Comparison of ENCODE assay signal across 28 cellular contexts in genomic region chr21:39669976-39670671, GRCh38. TPM values are rescaled to one million over a fixed set of nuclear protein-coding genes. Genes with fewer than 3 reads are reported as not detected.
DNase-seq lines count a peak whose midpoint lies in the region; ATAC-seq, FAIRE-seq and TF ChIP-seq lines count a peak whose summit lies in the region.
"Had no signal": no experiment of that assay in that cellular context is flagged by ENCODE, and none has a peak within 500 bp of the region (broad histone marks: within the 10 kb centered on the region; RNA-seq: fewer than 3 reads in every experiment).

No MANE protein-coding gene starts in this region.

- H3K4me1 Mint-ChIP-seq in stimulated activated memory B cell treated with anti-CD40 and anti-IgM and Interleukin-4, amounts not matched to agents 10 μg/mL and 1 μg/mL and 100 μg/mL, for 72 hours, result no peaks in the 10 kb centered on the region
- H3K4me1 Mint-ChIP-seq: activated B cell treated with CpG ODN at 0.5 μM for 24 hours had no signal

- H3K27ac ChIP-seq in colonic mucosa, result no peak overlapping the region
- peak overlapping the region; percentile 4 to 77 (median 50) for H3K27ac ChIP-seq in pancreas
- no peak overlapping the region for H3K27ac ChIP-seq in tibial artery
- H3K27ac ChIP-seq: adrenal gland, testis had no signal

- TF ChIP-seq CTCF in colonic mucosa (IDR thresholded peaks at IDR 0.05) (no peak), pancreas (IDR thresholded peaks at IDR 0.05) (no peak), tibial artery (IDR thresholded peaks at IDR 0.05) (no peak)

- H3K9me3 ChIP-seq in colonic mucosa (no peaks in the 10 kb centered on the region), pancreas (no peaks in the 10 kb centered on the region), tibial artery (no peaks in the 10 kb centered on the region)
- H3K9me3 ChIP-seq: adrenal gland, testis had no signal

- no peaks in the 10 kb centered on the region for H3K9me3 Mint-ChIP-seq in stimulated activated memory B cell treated with anti-CD40 and anti-IgM and Interleukin-4, amounts not matched to agents 10 μg/mL and 1 μg/mL and 100 μg/mL, for 72 hours
- H3K9me3 Mint-ChIP-seq: activated B cell treated with CpG ODN at 0.5 μM for 24 hours; CD8-positive, alpha-beta T cell; HFFc6; T-helper 2 cell treated with Interferon-gamma antibody and Interleukin-4, amounts not matched to agents 5 μg/mL and 100 μg/mL, for 36 hours had no signal

- H3K36me3 ChIP-seq in colonic mucosa (no peaks in the 10 kb centered on the region), pancreas (no peaks in the 10 kb centered on the region), tibial artery (no peaks in the 10 kb centered on the region)
- H3K36me3 ChIP-seq: adrenal gland had no signal

- 38 to 42% methylated on average over 9 of the region's 9 CpGs for WGBS in pancreas, 2 donors

- no peak for FAIRE-seq in pancreas (lab: Jason Lieb, UNC)
- FAIRE-seq: GM19239 had no signal

- no peak overlapping the region for H3K4me3 Mint-ChIP-seq in stimulated activated memory B cell treated with anti-CD40 and anti-IgM and Interleukin-4, amounts not matched to agents 10 μg/mL and 1 μg/mL and 100 μg/mL, for 72 hours
- H3K4me3 Mint-ChIP-seq: activated B cell treated with CpG ODN at 0.5 μM for 24 hours; CD8-positive, alpha-beta T cell; HFFc6; T-helper 2 cell treated with Interferon-gamma antibody and Interleukin-4, amounts not matched to agents 5 μg/mL and 100 μg/mL, for 36 hours had no signal

- DNase-seq in DMS53 (lab: John Stamatoyannopoulos, UW) (peak; percentile 66), DMS53 treated with DMSO at 0.1 percent for 48 hours (lab: John Stamatoyannopoulos, UW; ENCODE audit: unreplicated experiment) (no peak), ELF-1 (ENCODE audit: low read depth, low spot score) (peak; percentile 41), colonic mucosa (peak; percentile 53), pancreas (no peak), tibial artery (no peak)
- DNase-seq: 8988T; activated B cell treated with CpG ODN at 0.5 μM for 24 hours; activated CD4-positive, alpha-beta T cell treated with anti-CD3 and anti-CD28 coated beads, Interleukin-2, amount 50 U/mL, for 48 hours; adrenal gland; AML-193; caudate nucleus; CD8-positive, alpha-beta T cell; HFFc6; KBM-7; NCI-H146; NCI-H2227 treated with DMSO at 0.1 percent for 48 hours; NK-92 treated with Interleukin-12 subunit alpha and Interleukin-12 subunit beta, amount 100 ng/mL, for 24 hours; stimulated activated CD4-positive, alpha-beta T cell treated with anti-CD3 and anti-CD28 coated beads, Interleukin-2, amount 100 ng/mL, for 48 hours; stimulated activated naive CD4-positive, alpha-beta T cell; testis had no signal

- no peaks in the 10 kb centered on the region for H3K36me3 Mint-ChIP-seq in stimulated activated memory B cell treated with anti-CD40 and anti-IgM and Interleukin-4, amounts not matched to agents 10 μg/mL and 1 μg/mL and 100 μg/mL, for 72 hours
- H3K36me3 Mint-ChIP-seq: CD8-positive, alpha-beta T cell had no signal

- peaks cover 21% of the 10 kb centered on the region for H3K27me3 Mint-ChIP-seq in stimulated activated memory B cell treated with anti-CD40 and anti-IgM and Interleukin-4, amounts not matched to agents 10 μg/mL and 1 μg/mL and 100 μg/mL, for 72 hours

- no peaks in the 10 kb centered on the region for H3K27me3 ChIP-seq in colonic mucosa
- no peaks in the 10 kb centered on the region for H3K27me3 ChIP-seq in pancreas
- no peaks in the 10 kb centered on the region for H3K27me3 ChIP-seq in tibial artery
- H3K27me3 ChIP-seq: adrenal gland, testis had no signal

- ATAC-seq in pancreas (no peak), HG03135 (IDR thresholded peaks at IDR 0.05; ENCODE audit: unreplicated experiment) (no peak)
- no peak for ATAC-seq in stimulated activated memory B cell treated with anti-CD40 and anti-IgM and Interleukin-4, amounts not matched to agents 10 μg/mL and 1 μg/mL and 100 μg/mL, for 72 hours
- ATAC-seq: CD8-positive, alpha-beta T cell; SK-N-SH treated with all-trans-retinoic acid at 6 μM for 48 hours had no signal

- no peak overlapping the region for H3K4me3 ChIP-seq in colonic mucosa
- H3K4me3 ChIP-seq in pancreas, result peak overlapping the region in 1 of 4 donors; percentile 10
- H3K4me3 ChIP-seq in tibial artery, result no peak overlapping the region
- H3K4me3 ChIP-seq: adrenal gland, testis had no signal

- peak overlapping the region in 1 of 2 donors; percentile 6 for H3K9ac ChIP-seq in colonic mucosa (ENCODE audit: low read depth in 2 of 2, low read length in 2 of 2)

- intact Hi-C loops in colonic mucosa (cut with DNase I) (no loop called here), pancreas (cut with DNase I) (no loop called here), tibial artery (cut with DNase I; ENCODE audit: low total_unique reads) (no loop called here)

- no peak overlapping the region for H3K27ac Mint-ChIP-seq in stimulated activated memory B cell treated with anti-CD40 and anti-IgM and Interleukin-4, amounts not matched to agents 10 μg/mL and 1 μg/mL and 100 μg/mL, for 72 hours
- H3K27ac Mint-ChIP-seq: activated B cell treated with CpG ODN at 0.5 μM for 24 hours; CD8-positive, alpha-beta T cell; HFFc6; T-helper 2 cell treated with Interferon-gamma antibody and Interleukin-4, amounts not matched to agents 5 μg/mL and 100 μg/mL, for 36 hours had no signal

- H3K4me1 ChIP-seq in colonic mucosa (no peaks in the 10 kb centered on the region), pancreas (peaks cover 26 to 45% (median 33%) of the 10 kb centered on the region in 3 donors), tibial artery (no peaks in the 10 kb centered on the region)
- H3K4me1 ChIP-seq: adrenal gland, testis had no signal

RNA-seq across cellular contexts. Expression of gene B3GALT5, which starts 57.4 kb away (rescaled TPM):
- total RNA-seq in colonic mucosa (100 to 1,000 TPM; 114 to 205 TPM), pancreas (1 to 10 TPM; 3.0 to 8.1 (median 4.7) TPM)
- 1 to 10 TPM; 2.0 to 2.6 TPM for polyA plus RNA-seq in pancreas
- total RNA-seq: activated B cell treated with CpG ODN at 0.5 μM for 24 hours; CD8-positive, alpha-beta T cell; dermis microvascular lymphatic vessel endothelial cell; pulmonary artery endothelial cell had no signal

Comparison
In these comparisons a context has a peak if more than half of its experiments do, and no peak if none do; other contexts are left out.
1. DNase-seq: peak in DMS53 (single experiment), ELF-1 (single experiment) and colonic mucosa (single experiment); none in DMS53 treated with DMSO at 0.1 percent for 48 hours (single experiment), pancreas (0 of 6) and tibial artery (0 of 2).
2. H3K27ac ChIP-seq: peak in pancreas (4 of 4); none in colonic mucosa (single experiment) and tibial artery (0 of 2).
3. RNA of gene B3GALT5, which starts 57.4 kb away (total RNA-seq): 114 to 205 TPM in colonic mucosa; 3.0 to 8.1 TPM in pancreas; every median in the first group is over 10 times any median in the second.